ENCODE assay signal across 8 cellular contexts in the genomic region with DNA sequence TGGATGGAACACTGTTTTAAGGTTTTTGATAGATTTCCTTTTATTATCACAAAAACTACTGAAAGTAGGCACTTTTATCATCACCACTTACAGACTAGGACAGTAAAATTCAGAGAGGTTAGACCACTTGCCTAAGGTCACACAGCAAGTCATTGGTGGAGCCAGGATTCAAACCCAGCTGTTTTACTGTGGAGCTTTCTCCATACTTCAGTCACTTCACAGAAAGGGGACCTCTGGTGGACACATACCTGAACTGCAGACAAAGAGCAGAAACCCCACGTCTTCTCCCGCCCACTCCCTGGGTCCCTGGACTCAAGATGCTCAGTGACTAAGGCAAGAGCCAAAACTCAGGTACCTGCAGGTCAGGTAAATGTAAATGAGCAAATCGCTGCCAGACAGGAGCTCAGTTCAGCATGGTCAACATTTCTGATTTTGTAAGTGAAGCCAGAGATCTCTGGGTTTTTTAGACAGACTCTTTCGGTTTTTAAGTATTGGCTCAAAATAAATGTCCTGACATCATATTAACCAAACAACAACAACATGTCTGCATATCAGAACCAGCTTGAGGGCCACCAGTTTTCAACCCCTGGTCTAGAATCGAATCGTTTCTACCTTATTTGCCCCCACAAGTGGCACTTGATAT.
DNase-seq lines count a peak whose midpoint lies in the region; ATAC-seq, FAIRE-seq and TF ChIP-seq lines count a peak whose summit lies in the region.

No MANE protein-coding gene starts in this region.

- peak; percentile 5 for FAIRE-seq in keratinocyte (lab: Jason Lieb, UNC)

- H3K9ac ChIP-seq in SK-N-SH (no peak overlapping the region), adipocyte (ENCODE audit: low read length) (no peak overlapping the region), keratinocyte (ENCODE audit: control insufficient read depth, extremely low read depth, insufficient read depth, low read length) (no peak overlapping the region)

- DNase-seq in DMS53 treated with DMSO at 0.1 percent for 48 hours (lab: John Stamatoyannopoulos, UW; ENCODE audit: unreplicated experiment), result peak; percentile 50
- DNase-seq in SK-N-SH, result peak; percentile 71
- peak; percentile 68 for DNase-seq in adipocyte (ENCODE audit: low read depth)
- no peak for DNase-seq in keratinocyte (ENCODE audit: low read depth, low spot score)
- peak; percentile 20 for DNase-seq in stimulated activated CD8-positive, alpha-beta memory T cell treated with anti-CD3 and anti-CD28 coated beads, Interleukin-15, amount 100 ng/mL, for 1 hour (ENCODE audit: low read depth)
- no peak for DNase-seq in omental fat pad (ENCODE audit: low spot score)

- H3K9me1 ChIP-seq in keratinocyte (ENCODE audit: control insufficient read depth, extremely low read depth, insufficient read depth, low read length), result no peaks in the 10 kb centered on the region

- H3K9me3 ChIP-seq in SK-N-SH (no peaks in the 10 kb centered on the region), adipocyte (ENCODE audit: control insufficient read depth, low read length) (peaks cover 8% of the 10 kb centered on the region), keratinocyte (ENCODE audit: control insufficient read depth, low read depth, low read length) (no peaks in the 10 kb centered on the region)

- ATAC-seq in HG03139 (IDR thresholded peaks at IDR 0.05; ENCODE audit: unreplicated experiment) (peak; percentile 52), omental fat pad (ENCODE audit: low FRiP score) (no peak), GM21423 (IDR thresholded peaks at IDR 0.05; ENCODE audit: unreplicated experiment) (no peak)

- no peak overlapping the region for H3K27ac ChIP-seq in SK-N-SH (ENCODE audit: low read depth in 2 of 2, low read length in 1 of 2)
- no peak overlapping the region for H3K27ac ChIP-seq in keratinocyte (ENCODE audit: control insufficient read depth, insufficient read depth, low read length)

- no peak overlapping the region for H3K4me2 ChIP-seq in SK-N-SH
- H3K4me2 ChIP-seq in keratinocyte (ENCODE audit: control insufficient read depth, extremely low read depth, insufficient read depth, low read depth, low read length), result no peak overlapping the region

- POLR2A ChIA-PET in SK-N-SH (lab: Yijun Ruan, JAX), result no interaction called here

- TF ChIP-seq EP300 in SK-N-SH (IDR thresholded peaks at IDR 0.05; ENCODE audit: borderline replicate concordance in 1 of 2, low read depth in 1 of 2, low read length in 1 of 2), result no peak

- peaks cover 4% of the 10 kb centered on the region for H3F3A ChIP-seq in SK-N-SH (replicated peaks; ENCODE audit: insufficient read depth)

- H3K4me3 ChIP-seq in SK-N-SH (ENCODE audit: low read depth in 2 of 2, low read length in 1 of 2) (no peak overlapping the region; a peak in 1 of 4 replicates), adipocyte (ENCODE audit: low read length) (no peak overlapping the region), keratinocyte (ENCODE audit: control insufficient read depth in 2 of 3, extremely low read depth in 1 of 3, insufficient read depth in 2 of 3, low read depth in 1 of 3, low read length in 3 of 3) (no peak overlapping the region)

- H3K27me3 ChIP-seq in SK-N-SH (ENCODE audit: insufficient read depth), result no peaks in the 10 kb centered on the region
- H3K27me3 ChIP-seq in adipocyte (replicated peaks; ENCODE audit: control insufficient read depth, insufficient read depth, low read length), result peaks cover 11% of the 10 kb centered on the region
- no peaks in the 10 kb centered on the region for H3K27me3 ChIP-seq in keratinocyte (ENCODE audit: control insufficient read depth, extremely low read depth, insufficient read depth, low read length)

- no peak; the same call in 1 of the 2 replicates for TF ChIP-seq RAD21 in SK-N-SH (IDR thresholded peaks at IDR 0.05; ENCODE audit: low read length)

- CTCF ChIA-PET in SK-N-SH (lab: Yijun Ruan, JAX), result interaction anchor here (0.6 to 17.0 kb wide), 46 partner anchors 9 to 707 kb away, joined by 3 to 320 read pairs (median 5); partner anchors contain the start of gene KSR2

- no peaks in the 10 kb centered on the region for H3K4me1 ChIP-seq in SK-N-SH (ENCODE audit: control insufficient read depth in 1 of 2, insufficient read depth in 2 of 2, low read depth in 1 of 2, low read length in 1 of 2)
- H3K4me1 ChIP-seq in adipocyte (ENCODE audit: control insufficient read depth, insufficient read depth, low read length), result no peaks in the 10 kb centered on the region
- H3K4me1 ChIP-seq in keratinocyte (ENCODE audit: control insufficient read depth, extremely low read depth, insufficient read depth, low read length), result peaks cover 4% of the 10 kb centered on the region

- no peaks in the 10 kb centered on the region for H3K36me3 ChIP-seq in SK-N-SH (replicated peaks in 1 of 2; ENCODE audit: control insufficient read depth in 1 of 2, insufficient read depth in 2 of 2, low read length in 1 of 2)
- no peaks in the 10 kb centered on the region for H3K36me3 ChIP-seq in adipocyte (ENCODE audit: control insufficient read depth, insufficient read depth, low read length, severe bottlenecking)
- no peaks in the 10 kb centered on the region for H3K36me3 ChIP-seq in keratinocyte (ENCODE audit: control insufficient read depth in 2 of 2, extremely low read depth in 1 of 2, insufficient read depth in 2 of 2, low read length in 2 of 2)

- H4K20me1 ChIP-seq in SK-N-SH (ENCODE audit: insufficient read depth), result no peaks in the 10 kb centered on the region
- H4K20me1 ChIP-seq in keratinocyte (ENCODE audit: control insufficient read depth, extremely low read depth, insufficient read depth, low read length), result no peaks in the 10 kb centered on the region

- H3K9me2 ChIP-seq in SK-N-SH, result no peaks in the 10 kb centered on the region

- dilution Hi-C loops in keratinocyte (cut with MboI; ENCODE audit: extremely low pct_ligation_motif_present, low sequenced_read_pairs), result no loop called here

- WGBS in SK-N-SH (ENCODE audit: low lambda C conversion rate), result 51% methylated on average over 5 of the region's 6 CpGs

- no peak overlapping the region for H2AFZ ChIP-seq in SK-N-SH (ENCODE audit: low read depth)
- H2AFZ ChIP-seq in keratinocyte (ENCODE audit: control insufficient read depth, low read length), result no peak overlapping the region

- peak; percentile 59 for TF ChIP-seq CTCF in SK-N-SH (IDR thresholded peaks at IDR 0.05)
- peak; percentile 44 to 59 (median 58) for TF ChIP-seq CTCF in keratinocyte (optimal IDR thresholded peaks at IDR 0.05 in 1 of 3, IDR thresholded peaks at IDR 0.05 in 1 of 3, conservative IDR thresholded peaks at IDR 0.05 in 1 of 3; ENCODE audit: extremely low read depth in 1 of 3, insufficient read depth in 2 of 3, low read length in 3 of 3)
- TF ChIP-seq CTCF in omental fat pad (IDR thresholded peaks at IDR 0.05), result no peak

- H3K79me2 ChIP-seq in SK-N-SH (ENCODE audit: insufficient read depth), result no peaks in the 10 kb centered on the region
- no peaks in the 10 kb centered on the region for H3K79me2 ChIP-seq in keratinocyte (ENCODE audit: control insufficient read depth, insufficient read depth, low read length)

TF ChIP-seq in SK-N-SH, 30 proteins besides CTCF, POLR2A, EP300 and RAD21:
- TF ChIP-seq FOXJ3 (CRISPR knock-in tag; IDR thresholded peaks at IDR 0.05), result no peak
- TF ChIP-seq SMC3 (IDR thresholded peaks at IDR 0.05; ENCODE audit: low read depth, low read length), result peak; percentile 14; the same call in 1 of the 2 replicates
- TF ChIP-seq IRF3 (IDR thresholded peaks at IDR 0.05; ENCODE audit: low read depth, low read length), result no peak

Comparison
In these comparisons a context has a peak if more than half of its experiments do, and no peak if none do; other contexts are left out.
1. DNase-seq: peak in DMS53 treated with DMSO at 0.1 percent for 48 hours (single experiment), SK-N-SH (single experiment), adipocyte (single experiment) and stimulated activated CD8-positive, alpha-beta memory T cell treated with anti-CD3 and anti-CD28 coated beads, Interleukin-15, amount 100 ng/mL, for 1 hour (single experiment); none in keratinocyte (single experiment) and omental fat pad (single experiment).
2. CTCF ChIP-seq: peak in SK-N-SH (single experiment) and keratinocyte (3 of 3); none in omental fat pad (0 of 3).